Comparison of ENCODE assay signal across 23 cellular contexts in genomic region chr17:67281053-67281452, GRCh38. TPM values are rescaled to one million over a fixed set of nuclear protein-coding genes. Genes with fewer than 3 reads are reported as not detected.
A peak's percentile ranks its signal among the peaks of the same experiment; 100 is the strongest.
DNase-seq lines count a peak whose midpoint lies in the region; ATAC-seq and TF ChIP-seq lines count a peak whose summit lies in the region.
"Had no signal": no experiment of that assay in that cellular context is flagged by ENCODE, and none has a peak within 500 bp of the region (broad histone marks: within the 10 kb centered on the region; RNA-seq: fewer than 3 reads in every experiment).

No MANE protein-coding gene starts in this region.

- peak; percentile 21 for DNase-seq in BE2C
- peak; percentile 34 for DNase-seq in GM23338 (ENCODE audit: low spot score)
- no peak for DNase-seq in WTC11 (ENCODE audit: low spot score)
- peak; percentile 17 for DNase-seq in iPS DF 19.7 (ENCODE audit: low read depth, low spot score)
- no peak for DNase-seq in GM19240 (ENCODE audit: insufficient read length, low spot score)
- no peak for DNase-seq in COLO668 (lab: John Stamatoyannopoulos, UW; ENCODE audit: unreplicated experiment)
- DNase-seq: activated CD4-positive, CD25-positive, alpha-beta regulatory T cell; activated CD8-positive, alpha-beta T cell treated with anti-CD3 and anti-CD28 coated beads for 36 hours; activated naive CD4-positive, alpha-beta T cell treated with Interleukin-2 at 50 U/mL for 16 hours; activated T-cell treated with anti-CD3 and anti-CD28 coated beads, Interleukin-2, amount 50 U/mL, for 1 hour; aorta; CD8-positive, alpha-beta memory T cell; EL; HFFc6; lower lobe of right lung; NCI-H1436 treated with DMSO at 0.1 percent for 48 hours; NCI-H2227 treated with DMSO at 0.1 percent for 48 hours; stomach; T-helper 9 cell had no signal

- POLR2A ChIA-PET in WTC11 (lab: Charles Lee): interaction anchor here (0.6 kb wide), 1 partner anchor 11 kb away, joined by 3 read pairs; no protein-coding TSS in a partner anchor

- TF ChIP-seq CTCF in BE2C (IDR thresholded peaks at IDR 0.05; ENCODE audit: low read depth, low read length) (no peak), GM23338 (conservative IDR thresholded peaks at IDR 0.05; ENCODE audit: low read depth in 2 of 2) (no peak), WTC11 (IDR thresholded peaks at IDR 0.05) (no peak)

- no peaks in the 10 kb centered on the region for H4K20me1 ChIP-seq in GM23338 (replicated peaks; ENCODE audit: insufficient read depth)

- CTCF ChIA-PET in WTC11 (lab: Charles Lee): interaction anchor here (0.8 to 2.2 kb wide), 5 partner anchors 9 to 194 kb away, joined by 3 to 23 read pairs (median 4); no protein-coding TSS in a partner anchor

- no peaks in the 10 kb centered on the region for H3K79me2 ChIP-seq in GM23338 (replicated peaks; ENCODE audit: insufficient read depth)

- no peaks in the 10 kb centered on the region for H3K9me3 Mint-ChIP-seq in GM23338
- no peaks in the 10 kb centered on the region for H3K9me3 Mint-ChIP-seq in WTC11
- no peaks in the 10 kb centered on the region for H3K9me3 Mint-ChIP-seq in activated T-helper 17 cell treated with anti-CD3 and anti-CD28 coated beads, Interleukin-2, amount 50 U/mL, for 72 hours
- H3K9me3 Mint-ChIP-seq: activated CD8-positive, alpha-beta T cell treated with anti-CD3 and anti-CD28 coated beads for 36 hours; CD8-positive, alpha-beta memory T cell; HFFc6 had no signal

- no peaks in the 10 kb centered on the region for H3K9me3 ChIP-seq in BE2C
- H3K9me3 ChIP-seq: lower lobe of right lung, neutrophil, spleen, stomach had no signal

- no peaks in the 10 kb centered on the region for H3K36me3 ChIP-seq in BE2C
- H3K36me3 ChIP-seq in GM23338 (ENCODE audit: insufficient read depth): no peaks in the 10 kb centered on the region
- H3K36me3 ChIP-seq: lower lobe of right lung, neutrophil, spleen, stomach had no signal

- no peaks in the 10 kb centered on the region for H3K9me2 ChIP-seq in GM23338 (ENCODE audit: insufficient read depth)

- H3K27me3 ChIP-seq in BE2C (no peaks in the 10 kb centered on the region), GM23338 (ENCODE audit: insufficient read depth) (no peaks in the 10 kb centered on the region)
- H3K27me3 ChIP-seq: neutrophil, spleen, stomach had no signal

- H3K4me3 Mint-ChIP-seq in GM23338 (no peak overlapping the region), WTC11 (no peak overlapping the region)
- no peak overlapping the region for H3K4me3 Mint-ChIP-seq in activated T-helper 17 cell treated with anti-CD3 and anti-CD28 coated beads, Interleukin-2, amount 50 U/mL, for 72 hours
- H3K4me3 Mint-ChIP-seq: activated CD8-positive, alpha-beta T cell treated with anti-CD3 and anti-CD28 coated beads for 36 hours; CD8-positive, alpha-beta memory T cell; HFFc6 had no signal

- H3K4me3 ChIP-seq in BE2C (ENCODE audit: low read depth, low read length) (no peak overlapping the region), GM23338 (no peak overlapping the region)
- H3K4me3 ChIP-seq: lower lobe of right lung, PC-9, spleen, stomach had no signal

- ATAC-seq in GM23338 (peak; percentile 76), WTC11 (peak; percentile 73)
- ATAC-seq in activated T-helper 17 cell treated with anti-CD3 and anti-CD28 coated beads, Interleukin-2, amount 50 U/mL, for 72 hours (replicated peaks): no peak
- ATAC-seq: activated CD8-positive, alpha-beta T cell treated with anti-CD3 and anti-CD28 coated beads for 36 hours; lower lobe of right lung had no signal

- no peaks in the 10 kb centered on the region for H3F3A ChIP-seq in GM23338 (replicated peaks; ENCODE audit: low read depth)

- H3K27ac ChIP-seq in GM23338 (ENCODE audit: low read depth): no peak overlapping the region
- H3K27ac ChIP-seq: lower lobe of right lung, neutrophil, spleen, stomach had no signal

- H3K4me2 ChIP-seq in GM23338: no peak overlapping the region

- peak overlapping the region; percentile 82 for H2AFZ ChIP-seq in GM23338
- H2AFZ ChIP-seq: PC-9 had no signal

- H3K27me3 Mint-ChIP-seq in GM23338 (ENCODE audit: insufficient read depth, low read depth, poor library complexity) (peaks cover 5% of the 10 kb centered on the region), WTC11 (ENCODE audit: low read depth) (no peaks in the 10 kb centered on the region)
- H3K27me3 Mint-ChIP-seq in activated T-helper 17 cell treated with anti-CD3 and anti-CD28 coated beads, Interleukin-2, amount 50 U/mL, for 72 hours: no peaks in the 10 kb centered on the region
- H3K27me3 Mint-ChIP-seq: activated CD8-positive, alpha-beta T cell treated with anti-CD3 and anti-CD28 coated beads for 36 hours; CD8-positive, alpha-beta memory T cell had no signal

- H3K4me1 ChIP-seq in BE2C (no peaks in the 10 kb centered on the region), GM23338 (ENCODE audit: insufficient read depth) (peaks cover 14% of the 10 kb centered on the region)
- H3K4me1 ChIP-seq: lower lobe of right lung, stomach had no signal

- H3K4me1 Mint-ChIP-seq in GM23338 (peaks cover 19% of the 10 kb centered on the region), WTC11 (peaks cover 21% of the 10 kb centered on the region)
- no peaks in the 10 kb centered on the region for H3K4me1 Mint-ChIP-seq in activated T-helper 17 cell treated with anti-CD3 and anti-CD28 coated beads, Interleukin-2, amount 50 U/mL, for 72 hours
- H3K4me1 Mint-ChIP-seq: CD8-positive, alpha-beta memory T cell had no signal

- H3K27ac Mint-ChIP-seq in GM23338: no peak overlapping the region; the same call in 1 of the 2 replicates
- H3K27ac Mint-ChIP-seq in WTC11: peak overlapping the region; percentile 84; the same call in 1 of the 2 replicates
- H3K27ac Mint-ChIP-seq in activated T-helper 17 cell treated with anti-CD3 and anti-CD28 coated beads, Interleukin-2, amount 50 U/mL, for 72 hours: no peak overlapping the region
- H3K27ac Mint-ChIP-seq: activated CD8-positive, alpha-beta T cell treated with anti-CD3 and anti-CD28 coated beads for 36 hours; HFFc6 had no signal

- H3K36me3 Mint-ChIP-seq in GM23338 (ENCODE audit: low read depth) (no peaks in the 10 kb centered on the region), WTC11 (no peaks in the 10 kb centered on the region)
- no peaks in the 10 kb centered on the region for H3K36me3 Mint-ChIP-seq in activated T-helper 17 cell treated with anti-CD3 and anti-CD28 coated beads, Interleukin-2, amount 50 U/mL, for 72 hours (ENCODE audit: low read depth)
- H3K36me3 Mint-ChIP-seq: CD8-positive, alpha-beta memory T cell had no signal

TF ChIP-seq in WTC11, 78 proteins besides CTCF, POLR2A, EP300 and RAD21 (continues in another document):
- TF ChIP-seq, protein P1, sequence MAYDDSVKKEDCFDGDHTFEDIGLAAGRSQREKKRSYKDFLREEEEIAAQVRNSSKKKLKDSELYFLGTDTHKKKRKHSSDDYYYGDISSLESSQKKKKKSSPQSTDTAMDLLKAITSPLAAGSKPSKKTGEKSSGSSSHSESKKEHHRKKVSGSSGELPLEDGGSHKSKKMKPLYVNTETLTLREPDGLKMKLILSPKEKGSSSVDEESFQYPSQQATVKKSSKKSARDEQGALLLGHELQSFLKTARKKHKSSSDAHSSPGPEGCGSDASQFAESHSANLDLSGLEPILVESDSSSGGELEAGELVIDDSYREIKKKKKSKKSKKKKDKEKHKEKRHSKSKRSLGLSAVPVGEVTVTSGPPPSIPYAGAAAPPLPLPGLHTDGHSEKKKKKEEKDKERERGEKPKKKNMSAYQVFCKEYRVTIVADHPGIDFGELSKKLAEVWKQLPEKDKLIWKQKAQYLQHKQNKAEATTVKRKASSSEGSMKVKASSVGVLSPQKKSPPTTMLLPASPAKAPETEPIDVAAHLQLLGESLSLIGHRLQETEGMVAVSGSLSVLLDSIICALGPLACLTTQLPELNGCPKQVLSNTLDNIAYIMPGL (CRISPR knock-in tag; IDR thresholded peaks at IDR 0.05): no peak
- TF ChIP-seq, protein P2, sequence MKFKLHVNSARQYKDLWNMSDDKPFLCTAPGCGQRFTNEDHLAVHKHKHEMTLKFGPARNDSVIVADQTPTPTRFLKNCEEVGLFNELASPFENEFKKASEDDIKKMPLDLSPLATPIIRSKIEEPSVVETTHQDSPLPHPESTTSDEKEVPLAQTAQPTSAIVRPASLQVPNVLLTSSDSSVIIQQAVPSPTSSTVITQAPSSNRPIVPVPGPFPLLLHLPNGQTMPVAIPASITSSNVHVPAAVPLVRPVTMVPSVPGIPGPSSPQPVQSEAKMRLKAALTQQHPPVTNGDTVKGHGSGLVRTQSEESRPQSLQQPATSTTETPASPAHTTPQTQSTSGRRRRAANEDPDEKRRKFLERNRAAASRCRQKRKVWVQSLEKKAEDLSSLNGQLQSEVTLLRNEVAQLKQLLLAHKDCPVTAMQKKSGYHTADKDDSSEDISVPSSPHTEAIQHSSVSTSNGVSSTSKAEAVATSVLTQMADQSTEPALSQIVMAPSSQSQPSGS (CRISPR knock-in tag; IDR thresholded peaks at IDR 0.05; ENCODE audit: borderline replicate concordance, low read depth): no peak
- no peak for TF ChIP-seq EMX1 (CRISPR knock-in tag; IDR thresholded peaks at IDR 0.05)
- TF ChIP-seq, protein P3, sequence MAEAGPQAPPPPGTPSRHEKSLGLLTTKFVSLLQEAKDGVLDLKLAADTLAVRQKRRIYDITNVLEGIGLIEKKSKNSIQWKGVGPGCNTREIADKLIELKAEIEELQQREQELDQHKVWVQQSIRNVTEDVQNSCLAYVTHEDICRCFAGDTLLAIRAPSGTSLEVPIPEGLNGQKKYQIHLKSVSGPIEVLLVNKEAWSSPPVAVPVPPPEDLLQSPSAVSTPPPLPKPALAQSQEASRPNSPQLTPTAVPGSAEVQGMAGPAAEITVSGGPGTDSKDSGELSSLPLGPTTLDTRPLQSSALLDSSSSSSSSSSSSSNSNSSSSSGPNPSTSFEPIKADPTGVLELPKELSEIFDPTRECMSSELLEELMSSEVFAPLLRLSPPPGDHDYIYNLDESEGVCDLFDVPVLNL (CRISPR knock-in tag; IDR thresholded peaks at IDR 0.05; ENCODE audit: borderline replicate concordance, low read depth): no peak

RNA-seq across cellular contexts. Expression of gene HELZ, which starts 36.1 kb away (rescaled TPM):
- polyA plus RNA-seq in BE2C (2012; ENCODE audit: insufficient read depth, insufficient read length, low read depth): 5.9 TPM
- 38.8 and 62.0 TPM in 2 replicates for total RNA-seq in GM23338 (2014; rRNA removed; shearing (Covaris generic))
- 27.7 and 38.9 TPM in 2 replicates for polyA plus RNA-seq in GM23338 (2016; fragmentation: Nextera tagmentation; extraction: Ambion mirVana)
- total RNA-seq in WTC11 (2021): 46.5 to 49.1 TPM (median 47.4 TPM) in 3 replicates
- total RNA-seq in activated T-helper 17 cell treated with anti-CD3 and anti-CD28 coated beads, Interleukin-2, amount 50 U/mL, for 72 hours: 100 to 1,000 TPM in 1 of 2 donors, 10 to 100 TPM in 1; 81.9 to 117 TPM

Comparison
In these comparisons a context has a peak if more than half of its experiments do, and no peak if none do; other contexts are left out.
1. DNase-seq: peak in BE2C (single experiment), GM23338 (single experiment) and iPS DF 19.7 (single experiment); none in WTC11 (single experiment), GM19240 (single experiment) and COLO668 (single experiment).